In the genomic region with DNA sequence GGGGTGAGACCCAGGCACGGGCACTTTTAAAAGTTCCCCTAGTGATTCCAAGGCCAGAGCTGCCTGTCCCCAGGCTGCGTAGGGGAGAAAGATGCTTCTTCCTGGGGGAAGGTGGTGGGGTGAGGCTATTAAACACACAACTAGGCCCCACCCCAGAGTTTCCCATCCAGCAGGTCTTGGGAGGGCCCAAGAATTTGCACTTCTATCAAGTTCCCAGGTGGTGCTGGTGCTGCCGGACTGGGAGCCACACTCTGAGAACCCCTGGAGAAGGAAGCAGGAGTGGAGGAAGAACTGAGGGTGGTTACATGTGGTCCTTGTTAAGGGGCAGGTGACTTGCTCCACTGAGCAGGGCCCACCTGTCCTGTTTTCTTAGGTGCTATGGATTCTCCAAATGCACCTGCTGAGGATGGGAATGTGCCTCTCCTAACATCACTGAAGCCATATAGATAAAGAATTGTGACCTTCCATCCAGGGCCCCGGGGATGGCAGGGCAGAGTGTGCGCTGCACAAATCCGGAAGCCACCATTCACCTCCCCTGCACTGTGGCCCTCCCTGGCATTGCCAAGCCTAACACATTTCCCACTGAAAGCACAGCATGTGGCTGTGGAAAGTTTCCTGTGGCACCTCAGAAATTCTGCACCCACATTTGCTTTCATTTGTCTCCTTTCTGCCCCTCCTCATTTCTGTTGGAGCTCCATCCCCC, we compare ENCODE assay signal across 14 cellular contexts.
DNase-seq lines count a peak whose midpoint lies in the region; ATAC-seq, FAIRE-seq and TF ChIP-seq lines count a peak whose summit lies in the region.
"Had no signal": no experiment of that assay in that cellular context is flagged by ENCODE, and none has a peak within 500 bp of the region (broad histone marks: within the 10 kb centered on the region; RNA-seq: fewer than 3 reads in every experiment).

No MANE protein-coding gene starts in this region.

- intact Hi-C loops in HepG2 (cut with micrococcal nuclease; ENCODE audit: unreplicated experiment): loop anchor here (1.0 kb wide), 1 partner anchor 18 kb away; no protein-coding TSS in a partner anchor
- intact Hi-C loops in spleen (cut with DNase I; ENCODE audit: low total_unique reads): no loop called here

- TF ChIP-seq CTCF in HFFc6 (IDR thresholded peaks at IDR 0.05): no peak
- TF ChIP-seq CTCF in HepG2 (CRISPR knock-in tag; IDR thresholded peaks at IDR 0.05): no peak
- TF ChIP-seq CTCF in spleen (IDR thresholded peaks at IDR 0.05 in 8 of 11, conservative IDR thresholded peaks at IDR 0.05 in 3 of 11): no peak
- TF ChIP-seq CTCF in GM13977 (IDR thresholded peaks at IDR 0.05; ENCODE audit: extremely low read depth, insufficient read depth, missing control alignments): no peak

- H3K4me3 ChIP-seq in HepG2 (replicated peaks in 1 of 3; ENCODE audit: insufficient read depth in 1 of 3, low read depth in 2 of 3, low read length in 3 of 3): 0 out of 6 replicates have a peak overlapping the region, but pooled peaks of 2 of the 3 experiments have one; percentile 71 to 75
- no peak overlapping the region for H3K4me3 ChIP-seq in spleen

- TF ChIP-seq POLR2A in HepG2 (IDR thresholded peaks at IDR 0.05; ENCODE audit: insufficient read depth in 1 of 2, low read depth in 2 of 2, low read length in 2 of 2) (no peak), spleen (IDR thresholded peaks at IDR 0.05) (no peak)

- peaks cover 1% of the 10 kb centered on the region; the same call in 1 of the 2 replicates for H3K27me3 Mint-ChIP-seq in HFFc6 (ENCODE audit: insufficient read depth)
- H3K27me3 Mint-ChIP-seq: T-cell had no signal

- H3K9me3 Mint-ChIP-seq in HFFc6: no peaks in the 10 kb centered on the region

- ATAC-seq in HepG2 (no peak), HG03097 (IDR thresholded peaks at IDR 0.05; ENCODE audit: low FRiP score, unreplicated experiment) (no peak)
- ATAC-seq: T-cell had no signal

- peak overlapping the region; percentile 91 for H3K27ac Mint-ChIP-seq in HFFc6
- H3K27ac Mint-ChIP-seq: T-cell had no signal

- H4K20me1 ChIP-seq in HepG2 (ENCODE audit: insufficient read depth, low read length): no peaks in the 10 kb centered on the region

- TF ChIP-seq RAD21 in HepG2 (CRISPR knock-in tag; IDR thresholded peaks at IDR 0.05): no peak

- no TSS peak for BruUV-seq in HepG2 (replicated peaks; lab: Mats Ljungman, UMichigan)

- H3K4me1 ChIP-seq in HepG2 (ENCODE audit: insufficient read depth, low read length): peaks cover 45% of the 10 kb centered on the region
- H3K4me1 ChIP-seq in spleen: peaks cover 24 to 58% (median 51%) of the 10 kb centered on the region in 6 donors

- H3K9ac ChIP-seq in HepG2 (ENCODE audit: insufficient read depth, low read depth, low read length): no peak overlapping the region

- peaks cover 48% of the 10 kb centered on the region for H3K4me1 Mint-ChIP-seq in HFFc6 (ENCODE audit: low read depth)

- CTCF ChIA-PET in HepG2 (lab: Yijun Ruan, JAX; ENCODE audit: low intra/inter-chr PET ratio, low total read pairs): no interaction called here

- TF ChIP-seq EP300 in HepG2 (IDR thresholded peaks at IDR 0.05; ENCODE audit: low read depth in 2 of 2, low read length in 2 of 2): no peak
- no peak for TF ChIP-seq EP300 in HepG2 (CRISPR knock-in tag; IDR thresholded peaks at IDR 0.05; ENCODE audit: borderline replicate concordance)

- peaks cover 3 to 40% of the 10 kb centered on the region in 2 experiments; a peak in 4 of 5 replicates for H3K27me3 ChIP-seq in HepG2 (ENCODE audit: control insufficient read depth in 1 of 2, insufficient read depth in 2 of 2, low read length in 2 of 2)
- H3K27me3 ChIP-seq in spleen (replicated peaks in 1 of 7): no peaks in the 10 kb centered on the region

- no peak for DNase-seq in HFFc6
- no peak for DNase-seq in caudate nucleus (lab: John Stamatoyannopoulos, UW)
- no peak for DNase-seq in HepG2 (ENCODE audit: low spot score)
- DNase-seq in spleen: no peak
- no peak for DNase-seq in GM13977 (ENCODE audit: low spot score)
- no peak for DNase-seq in hepatic stellate cell (ENCODE audit: low spot score)
- DNase-seq in occipital lobe (lab: John Stamatoyannopoulos, UW): no peak
- DNase-seq: glutamatergic neuron; NCI-H526 treated with DMSO at 0.1 percent for 48 hours; stimulated activated CD4-positive, alpha-beta T cell treated with anti-CD3 and anti-CD28 coated beads, Interleukin-4, amount 100 ng/mL, for 1 hour had no signal

- in situ Hi-C loops in HepG2 (cut with HindIII; ENCODE audit: extremely low pct_ligation_motif_present, low pct_unique_long_range_greater_than_20kb): no loop called here
- in situ Hi-C loops in GM13977 (cut with MboI; ENCODE audit: low pct_unique_long_range_greater_than_20kb, low sequenced_read_pairs, unreplicated experiment): no loop called here

- POLR2A ChIA-PET in HepG2 (lab: Yijun Ruan, JAX): interaction anchor here (1.3 kb wide), 1 partner anchor 22 kb away, joined by 3 read pairs; no protein-coding TSS in a partner anchor

- H3K79me2 ChIP-seq in HepG2 (ENCODE audit: insufficient read depth, low read length): no peaks in the 10 kb centered on the region

- FAIRE-seq in HepG2 (lab: Jason Lieb, UNC): no peak

- no peaks in the 10 kb centered on the region for H3K9me3 ChIP-seq in HepG2 (ENCODE audit: low read length)
- H3K9me3 ChIP-seq in spleen: peaks cover 0 to 6% (median 0%) of the 10 kb centered on the region in 8 donors

- H3K4me3 Mint-ChIP-seq in HFFc6: peak overlapping the region; percentile 64
- H3K4me3 Mint-ChIP-seq: central memory CD8-positive, alpha-beta T cell; T-cell had no signal

- 85% methylated on average over 6 of the region's 6 CpGs for WGBS in HepG2 (ENCODE audit: low lambda C conversion rate)
- WGBS in spleen, 5 donors: 84 to 93% (median 87%) methylated on average over 6 of the region's 6 CpGs

- H3K4me2 ChIP-seq in HepG2 (ENCODE audit: low read depth, low read length): peak overlapping the region; percentile 84

- no peak overlapping the region for H2AFZ ChIP-seq in HepG2 (ENCODE audit: low read length)

- H3K36me3 Mint-ChIP-seq in HFFc6 (ENCODE audit: low read depth): no peaks in the 10 kb centered on the region
- H3K36me3 Mint-ChIP-seq: T-cell had no signal

- H3K27ac ChIP-seq in caudate nucleus (ENCODE audit: low read depth, low read length): peak overlapping the region; percentile 77
- no peak overlapping the region for H3K27ac ChIP-seq in HepG2 (ENCODE audit: extremely low read length, insufficient read depth, low read length)
- H3K27ac ChIP-seq in spleen: peak overlapping the region in 7 of 8 donors; percentile 62 to 83 (median 79)
- H3K27ac ChIP-seq: C4-2B had no signal

- H3K36me3 ChIP-seq in HepG2 (replicated peaks in 1 of 2; ENCODE audit: control insufficient read depth in 1 of 2, insufficient read depth in 2 of 2, low read length in 2 of 2): no peaks in the 10 kb centered on the region
- no peaks in the 10 kb centered on the region for H3K36me3 ChIP-seq in spleen

TF ChIP-seq in HepG2, 621 proteins besides CTCF, POLR2A, EP300 and RAD21:
- TF ChIP-seq TMF1 (CRISPR knock-in tag; IDR thresholded peaks at IDR 0.05; ENCODE audit: low read depth): no peak
- 0 out of 2 replicates have a peak, but pooled peaks have one; percentile 12 for TF ChIP-seq ZNF430 (CRISPR knock-in tag; IDR thresholded peaks at IDR 0.05)

Comparison
In these comparisons a context has a peak if more than half of its experiments do, and no peak if none do; other contexts are left out.
1. H3K4me3 ChIP-seq: peak in HepG2 (2 of 3); none in spleen (0 of 8).